ENCODE assay signal across 8 cellular contexts in the genomic region with DNA sequence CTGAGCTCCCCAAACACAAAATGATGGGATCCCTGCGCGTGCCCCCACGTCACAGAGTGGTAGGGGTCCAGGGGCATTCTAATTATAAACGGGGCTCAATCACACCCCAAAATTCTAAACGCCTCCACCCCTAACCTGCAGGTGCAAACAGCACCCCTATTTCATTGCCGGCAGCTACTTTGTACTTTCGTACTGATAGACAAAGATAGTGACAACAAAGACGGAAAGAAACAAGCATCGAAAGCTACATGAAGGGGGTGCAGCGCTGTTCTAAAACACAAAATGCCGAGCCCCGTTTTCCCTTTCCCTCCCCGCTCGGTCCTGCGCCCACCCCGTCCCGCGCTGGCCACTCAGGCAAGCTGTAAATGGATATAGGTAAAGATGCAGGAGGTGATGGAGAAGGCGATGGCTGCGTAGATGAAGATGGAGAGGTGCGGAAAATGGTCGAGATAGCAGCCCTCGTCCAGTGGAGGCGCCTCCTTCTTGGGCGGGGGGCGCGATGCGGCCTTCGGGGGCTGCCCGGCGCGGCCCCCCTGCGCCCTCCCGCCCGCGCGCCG. TPM values are rescaled to one million over a fixed set of nuclear protein-coding genes. Genes with fewer than 3 reads are reported as not detected.
DNase-seq lines count a peak whose midpoint lies in the region; ATAC-seq and TF ChIP-seq lines count a peak whose summit lies in the region.

No MANE protein-coding gene starts in this region.

- TF ChIP-seq POLR2A in IMR-90 (IDR thresholded peaks at IDR 0.05; ENCODE audit: low read depth, low read length) (no peak), vagina (IDR thresholded peaks at IDR 0.05) (no peak)

- peak overlapping the region; percentile 1; the same call in 1 of the 2 replicates for H2BK20ac ChIP-seq in IMR-90 (ENCODE audit: low read depth, low read length)

- no peaks in the 10 kb centered on the region for H3K36me3 Mint-ChIP-seq in chondrocyte (ENCODE audit: low read depth)

- H3K27ac ChIP-seq in BLaER1 (no peak overlapping the region), IMR-90 (ENCODE audit: insufficient read depth, low read length) (peak overlapping the region; percentile 77), mucosa of rectum (ENCODE audit: low read depth in 2 of 2, low read length in 2 of 2) (peak overlapping the region in 1 of 2 donors; percentile 23), vagina (peak overlapping the region; percentile 79)

- peak overlapping the region; percentile 43; the same call in 1 of the 2 replicates for H3K56ac ChIP-seq in IMR-90 (ENCODE audit: extremely low read depth, insufficient read depth, low read length)

- intact Hi-C loops in IMR-90 (cut with micrococcal nuclease) = loop anchor here (2.0 kb wide), 2 partner anchors 32 to 84 kb away; partner anchors contain the start of genes DHX33 and NLRP1
- intact Hi-C loops in vagina (cut with DNase I) = no loop called here

- peak overlapping the region; percentile 99 for H3K4me2 ChIP-seq in BLaER1
- peak overlapping the region; percentile 87 for H3K4me2 ChIP-seq in IMR-90 (ENCODE audit: low read depth, low read length)

- TSS peak; percentile 90 for BruUV-seq in IMR-90 (replicated peaks; lab: Mats Ljungman, UMichigan)

- H3K14ac ChIP-seq in IMR-90 (replicated peaks; ENCODE audit: low read depth, low read length) = peak overlapping the region; percentile 43

- POLR2A ChIA-PET in IMR-90 (lab: Charles Lee; ENCODE audit: unreplicated experiment) = no interaction called here

- peaks cover 21% of the 10 kb centered on the region for H3K27me3 ChIP-seq in BLaER1
- H3K27me3 ChIP-seq in IMR-90 (ENCODE audit: control insufficient read depth, insufficient read depth, low read length) = no peaks in the 10 kb centered on the region
- peaks cover 0 to 5% of the 10 kb centered on the region in 2 donors for H3K27me3 ChIP-seq in mucosa of rectum (ENCODE audit: control insufficient read depth in 2 of 2, insufficient read depth in 2 of 2, low read length in 2 of 2)
- H3K27me3 ChIP-seq in vagina = no peaks in the 10 kb centered on the region

- H2BK120ac ChIP-seq in IMR-90 (ENCODE audit: low read depth, low read length) = peak overlapping the region; percentile 38

- H4K5ac ChIP-seq in IMR-90 (ENCODE audit: low read depth, low read length) = 0 out of 2 replicates have a peak overlapping the region, but pooled peaks have one; percentile 7

- H3K4me1 Mint-ChIP-seq in chondrocyte (ENCODE audit: low read depth) = peaks cover 20% of the 10 kb centered on the region

- H2AK5ac ChIP-seq in IMR-90 (ENCODE audit: low read depth, low read length) = peak overlapping the region; percentile 48; the same call in 1 of the 2 replicates

- H3K79me1 ChIP-seq in IMR-90 (ENCODE audit: low read depth in 1 of 2, low read length in 2 of 2) = peaks cover 9 to 20% of the 10 kb centered on the region in 2 experiments

- H3K18ac ChIP-seq in IMR-90 (ENCODE audit: low read depth, low read length) = 0 out of 2 replicates have a peak overlapping the region, but pooled peaks have one; percentile 13

- peak overlapping the region; percentile 26 for H3K23ac ChIP-seq in IMR-90 (ENCODE audit: low read depth, low read length)

- in situ Hi-C loops in IMR-90 (cut with MboI; ENCODE audit: low sequenced_read_pairs) = no loop called here

- peak overlapping the region; percentile 93 for H3K4me3 Mint-ChIP-seq in chondrocyte (ENCODE audit: unreplicated experiment)

- H2AK9ac ChIP-seq in IMR-90 (replicated peaks; ENCODE audit: low read depth, low read length, poor library complexity) = peak overlapping the region; percentile 96

- H3K27me3 Mint-ChIP-seq in chondrocyte (ENCODE audit: low read depth) = no peaks in the 10 kb centered on the region

- H3K36me3 ChIP-seq in BLaER1 (no peaks in the 10 kb centered on the region), IMR-90 (ENCODE audit: control insufficient read depth, insufficient read depth, low read length) (peaks cover 1% of the 10 kb centered on the region; the same call in 1 of the 2 replicates), mucosa of rectum (ENCODE audit: control insufficient read depth in 2 of 2, insufficient read depth in 2 of 2, low read length in 2 of 2) (peaks cover 0 to 2% of the 10 kb centered on the region in 2 donors), vagina (peaks cover 0 to 7% of the 10 kb centered on the region in 2 donors)

- ATAC-seq in IMR-90 (ENCODE audit: low read depth) (peak; percentile 48), HG03439 (IDR thresholded peaks at IDR 0.05; ENCODE audit: unreplicated experiment) (no peak), HG02973 (IDR thresholded peaks at IDR 0.05; ENCODE audit: unreplicated experiment) (no peak)

- TF ChIP-seq CTCF in IMR-90 (conservative IDR thresholded peaks at IDR 0.05; ENCODE audit: low read depth, low read length) (no peak), chondrocyte (IDR thresholded peaks at IDR 0.05) (no peak), vagina (IDR thresholded peaks at IDR 0.05) (no peak)

- H2AFZ ChIP-seq in IMR-90 (replicated peaks; ENCODE audit: low read length, poor library complexity) = peak overlapping the region; percentile 90

- H3K4me1 ChIP-seq in BLaER1 (peaks cover 25% of the 10 kb centered on the region), IMR-90 (ENCODE audit: control insufficient read depth, insufficient read depth, low read length) (peaks cover 4% of the 10 kb centered on the region; the same call in 1 of the 2 replicates), mucosa of rectum (ENCODE audit: control insufficient read depth in 2 of 2, insufficient read depth in 2 of 2, low read length in 2 of 2) (no peaks in the 10 kb centered on the region), vagina (peaks cover 20% of the 10 kb centered on the region)

- dilution Hi-C loops in IMR-90 (cut with HindIII; ENCODE audit: low sequenced_read_pairs, unreplicated experiment) = no loop called here

- H3K9ac ChIP-seq in BLaER1 (peak overlapping the region; percentile 65), IMR-90 (ENCODE audit: low read depth, low read length) (peak overlapping the region; percentile 81), mucosa of rectum (ENCODE audit: low read depth in 1 of 2, low read length in 2 of 2) (peak overlapping the region; percentile 19 to 30)

- peaks cover 3% of the 10 kb centered on the region for H3K9me1 ChIP-seq in IMR-90 (ENCODE audit: insufficient read depth, low read length)

- peak overlapping the region; percentile 78 for H3K4me3 ChIP-seq in BLaER1
- peak overlapping the region; percentile 91 for H3K4me3 ChIP-seq in IMR-90 (ENCODE audit: insufficient read depth, low read depth, low read length)
- H3K4me3 ChIP-seq in mucosa of rectum (ENCODE audit: low read length in 2 of 2) = peak overlapping the region; percentile 51
- peak overlapping the region; percentile 51 to 67 for H3K4me3 ChIP-seq in vagina

- peak overlapping the region; percentile 56 for H2BK5ac ChIP-seq in IMR-90 (ENCODE audit: low read depth, low read length, poor library complexity, severe bottlenecking)

- 0% methylated on average over 6 of the region's 38 CpGs; no CpG with 5 or more reads in 1 of the 2 experiments for WGBS in IMR-90 (ENCODE audit: extremely low coverage in 2 of 2, insufficient read length in 1 of 2), 2 experiments

- peak overlapping the region; percentile 24 for H4K91ac ChIP-seq in IMR-90 (ENCODE audit: insufficient read depth, low read depth, low read length)

- CTCF ChIA-PET in IMR-90 (lab: Yijun Ruan, JAX) = interaction anchor here (0.8 to 1.5 kb wide), 6 partner anchors 15 to 70 kb away, joined by 3 to 4 read pairs (median 3); no protein-coding TSS in a partner anchor

- no peaks in the 10 kb centered on the region for H3K9me3 Mint-ChIP-seq in chondrocyte (ENCODE audit: low read depth)

- H3K9me3 ChIP-seq in BLaER1 (no peaks in the 10 kb centered on the region), IMR-90 (ENCODE audit: control insufficient read depth, insufficient read depth, low read length) (no peaks in the 10 kb centered on the region), mucosa of rectum (ENCODE audit: control insufficient read depth in 2 of 2, low read length in 2 of 2) (no peaks in the 10 kb centered on the region), vagina (no peaks in the 10 kb centered on the region)

- H3K27ac Mint-ChIP-seq in chondrocyte (ENCODE audit: unreplicated experiment) = peak overlapping the region; percentile 54

- H2BK15ac ChIP-seq in IMR-90 (ENCODE audit: low read depth, low read length) = no peak overlapping the region

- TF ChIP-seq RAD21 in IMR-90 (IDR thresholded peaks at IDR 0.05; ENCODE audit: low read length) = no peak

- H4K20me1 ChIP-seq in BLaER1 (0 out of 2 replicates have a peak, but pooled peaks cover 8% of the 10 kb centered on the region), IMR-90 (ENCODE audit: insufficient read depth, low read length) (no peaks in the 10 kb centered on the region)

- peak overlapping the region in 1 of 2 experiments; percentile 71; a peak in 2 of 4 replicates for H4K8ac ChIP-seq in IMR-90 (ENCODE audit: low read depth in 2 of 2, low read length in 2 of 2)

- peak; percentile 12 for DNase-seq in IMR-90
- no peak for DNase-seq in chondrocyte (ENCODE audit: low spot score)
- no peak for DNase-seq in vagina (ENCODE audit: extremely low spot score in 2 of 2)
- DNase-seq in kidney glomerular epithelial cell (lab: John Stamatoyannopoulos, UW) = no peak

- H3K4ac ChIP-seq in IMR-90 (ENCODE audit: low read depth, low read length) = peak overlapping the region; percentile 89

TF ChIP-seq in IMR-90, 13 proteins besides CTCF, POLR2A, EP300 and RAD21:
- TF ChIP-seq FOS (IDR thresholded peaks at IDR 0.05; ENCODE audit: low read depth, low read length) (no peak), CHD1 (IDR thresholded peaks at IDR 0.05; ENCODE audit: low read depth, low read length) (0 out of 2 replicates have a peak, but pooled peaks have one; percentile 57)

RNA-seq across cellular contexts. Expression of gene MIS12, which starts 14.0 kb away (rescaled TPM):
- total RNA-seq in IMR-90 (2012; rRNA removed) (11.7 and 18.1 TPM in 2 replicates), chondrocyte (12.2 to 16.0 TPM (median 14.0 TPM) in 3 replicates), vagina (9.3 TPM)
- polyA plus RNA-seq in IMR-90 (2012; rRNA removed) = 5.7 and 7.5 TPM in 2 replicates
- 1.5 and 1.8 TPM in 2 replicates for polyA plus RNA-seq in IMR-90 (2012; cell fraction: cytosol; rRNA removed)
- 1.7 and 10.0 TPM in 2 replicates for polyA plus RNA-seq in IMR-90 (2012; cell fraction: nucleus; rRNA removed; ENCODE audit: low replicate concordance)

RNA-seq across cellular contexts. Expression of gene DERL2, which starts 14.3 kb away (rescaled TPM):
- total RNA-seq in IMR-90 (2012; rRNA removed) (27.4 and 52.8 TPM in 2 replicates), chondrocyte (71.8 to 84.9 TPM (median 74.9 TPM) in 3 replicates), vagina (23.1 TPM)
- polyA plus RNA-seq in IMR-90 (2012; rRNA removed) = 44.1 and 44.2 TPM in 2 replicates
- 19.6 and 25.7 TPM in 2 replicates for polyA plus RNA-seq in IMR-90 (2012; cell fraction: cytosol; rRNA removed)
- 14.2 and 58.1 TPM in 2 replicates for polyA plus RNA-seq in IMR-90 (2012; cell fraction: nucleus; rRNA removed; ENCODE audit: low replicate concordance)

RNA-seq across cellular contexts. Expression of gene DHX33, which starts 31.5 kb away (rescaled TPM):
- total RNA-seq in IMR-90 (2012; rRNA removed) (13.1 and 14.0 TPM in 2 replicates), chondrocyte (12.7 to 16.6 TPM (median 13.7 TPM) in 3 replicates), vagina (14.0 TPM)
- 16.1 and 17.2 TPM in 2 replicates for polyA plus RNA-seq in IMR-90 (2012; rRNA removed)
- polyA plus RNA-seq in IMR-90 (2012; cell fraction: cytosol; rRNA removed) = 6.7 and 7.3 TPM in 2 replicates
- 21.5 and 24.7 TPM in 2 replicates for polyA plus RNA-seq in IMR-90 (2012; cell fraction: nucleus; rRNA removed; ENCODE audit: low replicate concordance)

Comparison
In these comparisons a context has a peak if more than half of its experiments do, and no peak if none do; other contexts are left out.
1. H3K9ac ChIP-seq: peak in every context shown above with its lines; median percentile 81 in IMR-90; 65 in BLaER1; 24 in mucosa of rectum.